In genomic region chr7:51069411-51070083, GRCh38 we compare ENCODE assay signal across 16 cellular contexts.
DNase-seq lines count a peak whose midpoint lies in the region; ATAC-seq, FAIRE-seq and TF ChIP-seq lines count a peak whose summit lies in the region.
"Had no signal": no experiment of that assay in that cellular context is flagged by ENCODE, and none has a peak within 500 bp of the region (broad histone marks: within the 10 kb centered on the region; RNA-seq: fewer than 3 reads in every experiment).

No MANE protein-coding gene starts in this region.

- in situ Hi-C loops in GM13977 (cut with MboI; ENCODE audit: low pct_unique_long_range_greater_than_20kb, low sequenced_read_pairs, unreplicated experiment): no loop called here

- no peak overlapping the region for H3K4me3 ChIP-seq in neuronal stem cell (ENCODE audit: low read length in 2 of 2)
- H3K4me3 ChIP-seq: ovary had no signal

- H2BK5ac ChIP-seq in neuronal stem cell (ENCODE audit: low read length): no peak overlapping the region

- no peak overlapping the region for H2BK15ac ChIP-seq in neuronal stem cell (ENCODE audit: low read length)

- H3K9ac ChIP-seq in neuronal stem cell (ENCODE audit: low read depth, low read length, poor library complexity): no peak overlapping the region

- no peak overlapping the region for H3K27ac ChIP-seq in neuronal stem cell (replicated peaks; ENCODE audit: low read length)
- H3K27ac ChIP-seq: ovary had no signal

- no peak overlapping the region for H2AK5ac ChIP-seq in neuronal stem cell (ENCODE audit: low read depth, low read length)

- peaks cover 0 to 2% (median 0%) of the 10 kb centered on the region in 3 experiments for H3K27me3 ChIP-seq in neuronal stem cell (ENCODE audit: control insufficient read depth in 3 of 3, insufficient read depth in 3 of 3, low read depth in 1 of 3, low read length in 3 of 3)
- H3K27me3 ChIP-seq: ovary had no signal

- H3K18ac ChIP-seq in neuronal stem cell (ENCODE audit: low read length): no peak overlapping the region

- H3K79me1 ChIP-seq in neuronal stem cell (ENCODE audit: low read depth, low read length): no peaks in the 10 kb centered on the region

- H3K4me1 ChIP-seq in neuronal stem cell (ENCODE audit: control insufficient read depth in 2 of 2, insufficient read depth in 1 of 2, low read depth in 1 of 2, low read length in 2 of 2): peaks cover 0 to 1% of the 10 kb centered on the region in 2 donors

- H3K4ac ChIP-seq in neuronal stem cell (ENCODE audit: low read length): no peak overlapping the region

- H4K91ac ChIP-seq in neuronal stem cell (ENCODE audit: low read depth, low read length, poor library complexity): no peak overlapping the region

- ATAC-seq in esophagus mucosa: peak; percentile 52

- H3K9me3 ChIP-seq in neuronal stem cell (replicated peaks in 1 of 2; ENCODE audit: control insufficient read depth in 2 of 2, insufficient read depth in 1 of 2, low read depth in 1 of 2, low read length in 2 of 2): peaks cover 0 to 2% of the 10 kb centered on the region in 2 donors
- H3K9me3 ChIP-seq: ovary had no signal

- no peaks in the 10 kb centered on the region for H3K36me3 ChIP-seq in neuronal stem cell (replicated peaks in 1 of 2; ENCODE audit: control insufficient read depth in 2 of 2, insufficient read depth in 2 of 2, low read length in 2 of 2)
- H3K36me3 ChIP-seq: ovary had no signal

- H2AFZ ChIP-seq in neuronal stem cell (ENCODE audit: low read length): no peak overlapping the region

- WGBS in neuronal stem cell (ENCODE audit: extremely low coverage in 2 of 2, insufficient read length in 2 of 2, insufficient replicate concordance in 1 of 2), 2 donors: no CpG with 5 or more reads among the region's 5 CpGs

- no peak overlapping the region for H4K8ac ChIP-seq in neuronal stem cell (ENCODE audit: low read depth, low read length)

- TF ChIP-seq CTCF in GM13977 (IDR thresholded peaks at IDR 0.05; ENCODE audit: extremely low read depth, insufficient read depth, missing control alignments): no peak

- peak; percentile 37 for FAIRE-seq in RCC 7860 (lab: Jason Lieb, UNC)

- no peak overlapping the region for H3K4me2 ChIP-seq in neuronal stem cell (ENCODE audit: insufficient read depth, low read length, poor library complexity, severe bottlenecking)

- H3K23ac ChIP-seq in neuronal stem cell (ENCODE audit: low read depth, low read length, poor library complexity): peak overlapping the region; percentile 29

- peak; percentile 60 for DNase-seq in DMS79 treated with DMSO at 0.1 percent for 48 hours (lab: John Stamatoyannopoulos, UW)
- no peak for DNase-seq in RCC 7860 (ENCODE audit: low spot score)
- DNase-seq in neuronal stem cell (ENCODE audit: low spot score): no peak
- DNase-seq in medulla oblongata (ENCODE audit: extremely low spot score): no peak
- no peak for DNase-seq in activated gamma-delta T cell treated with Interleukin-2 at 50 U/mL for 16 hours
- no peak for DNase-seq in GM13977 (ENCODE audit: low spot score)
- DNase-seq in DMS53 (lab: John Stamatoyannopoulos, UW): no peak
- DNase-seq: activated CD4-positive, alpha-beta T cell treated with anti-CD3 and anti-CD28 coated beads for 48 hours; activated T-cell treated with anti-CD3 and anti-CD28 coated beads, Interleukin-2, amount 50 U/mL, for 1 hour; amygdala; DMS 273 treated with DMSO at 0.1 percent for 48 hours; Kasumi-1; NCI-H2171; ovary; T-helper 1 cell had no signal

- no peak overlapping the region for H2BK120ac ChIP-seq in neuronal stem cell (ENCODE audit: low read depth, low read length)

- no peak overlapping the region for H2BK12ac ChIP-seq in neuronal stem cell (ENCODE audit: low read length)

- H3K14ac ChIP-seq in neuronal stem cell (ENCODE audit: low read length): no peak overlapping the region
